ENCODE assay signal across 12 cellular contexts in the genomic region with DNA sequence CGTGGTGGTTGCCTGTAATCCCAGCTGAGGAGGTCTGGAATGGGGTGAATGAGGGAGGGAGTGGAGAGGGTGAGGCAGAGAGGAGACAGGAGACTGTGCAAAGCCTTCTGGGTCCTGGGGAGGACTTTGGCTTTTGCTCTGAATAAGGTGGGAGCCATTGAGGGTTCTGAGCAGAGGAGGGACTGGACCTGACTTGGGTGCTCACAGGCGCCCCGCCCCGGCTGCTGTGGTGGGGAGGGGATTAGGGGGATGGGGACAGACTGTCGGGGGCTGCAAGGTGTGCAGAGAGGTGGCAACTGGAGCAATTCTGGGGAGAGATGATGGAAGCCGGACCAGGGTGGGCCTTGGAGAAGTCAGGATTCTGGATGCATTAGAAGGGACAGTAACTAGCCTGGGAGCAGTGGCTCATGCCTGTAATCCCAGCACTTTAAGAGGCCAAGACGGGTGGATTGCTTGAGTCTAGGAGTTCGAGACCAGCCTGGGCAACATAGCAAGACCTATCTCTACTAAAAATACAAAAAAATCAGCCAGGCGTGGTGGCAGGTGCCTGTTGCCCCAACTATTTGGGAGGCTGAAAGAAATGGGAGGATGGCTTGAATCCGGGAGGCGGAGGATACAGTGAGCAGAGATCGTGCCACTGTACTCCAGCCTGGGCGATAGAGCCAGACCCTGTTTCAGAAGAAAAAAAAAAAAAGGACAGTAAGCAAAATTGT. TPM values are rescaled to one million over a fixed set of nuclear protein-coding genes. Genes with fewer than 3 reads are reported as not detected.
DNase-seq lines count a peak whose midpoint lies in the region; ATAC-seq and TF ChIP-seq lines count a peak whose summit lies in the region.
"Had no signal": no experiment of that assay in that cellular context is flagged by ENCODE, and none has a peak within 500 bp of the region (broad histone marks: within the 10 kb centered on the region; RNA-seq: fewer than 3 reads in every experiment).

No MANE protein-coding gene starts in this region.

- intact Hi-C loops in Right ventricle myocardium inferior (cut with DNase I) (loop anchor here (5.0 to 10.0 kb wide), 2 partner anchors 39 to 586 kb away; no protein-coding TSS in a partner anchor), vagina (cut with DNase I) (loop anchor here (5.0 kb wide), 1 partner anchor 74 kb away; no protein-coding TSS in a partner anchor)
- intact Hi-C loops in naive thymus-derived CD4-positive, alpha-beta T cell (cut with micrococcal nuclease): loop anchor here (1.0 to 5.0 kb wide), 6 partner anchors 10 to 584 kb away; no protein-coding TSS in a partner anchor

- H3K27me3 ChIP-seq in right atrium auricular region (no peaks in the 10 kb centered on the region), vagina (no peaks in the 10 kb centered on the region)
- peaks cover 0 to 2% of the 10 kb centered on the region in 2 donors for H3K27me3 ChIP-seq in naive thymus-derived CD4-positive, alpha-beta T cell (ENCODE audit: control insufficient read depth in 2 of 2, insufficient read depth in 2 of 2, low read length in 2 of 2)
- H3K27me3 ChIP-seq: MG63 had no signal

- H3K4me3 ChIP-seq in right atrium auricular region (peak overlapping the region in 1 of 2 donors; percentile 40), vagina (peak overlapping the region in 1 of 2 donors; percentile 46)
- no peak overlapping the region for H3K4me3 ChIP-seq in naive thymus-derived CD4-positive, alpha-beta T cell (ENCODE audit: low read length)

- no peak for TF ChIP-seq POLR2A in vagina (IDR thresholded peaks at IDR 0.05)

- CTCF ChIA-PET in naive thymus-derived CD4-positive, alpha-beta T cell (lab: Charles Lee): interaction anchor here (0.6 to 10.4 kb wide), 14 partner anchors 8 to 583 kb away, joined by 3 to 227 read pairs (median 5); a partner anchor contains a TSS

- H3K36me3 ChIP-seq in right atrium auricular region: no peaks in the 10 kb centered on the region
- H3K36me3 ChIP-seq in naive thymus-derived CD4-positive, alpha-beta T cell (ENCODE audit: control insufficient read depth in 2 of 3, insufficient read depth in 3 of 3, low read length in 3 of 3): no peaks in the 10 kb centered on the region
- H3K36me3 ChIP-seq in vagina: no peaks in the 10 kb centered on the region
- H3K36me3 ChIP-seq: MG63 had no signal

- no peaks in the 10 kb centered on the region for H3K36me3 Mint-ChIP-seq in brain
- H3K36me3 Mint-ChIP-seq in naive thymus-derived CD4-positive, alpha-beta T cell: peaks cover 0 to 2% (median 0%) of the 10 kb centered on the region in 5 donors

- no peak for ATAC-seq in Right ventricle myocardium inferior
- ATAC-seq in naive thymus-derived CD4-positive, alpha-beta T cell: no peak

- peaks cover 0 to 19% of the 10 kb centered on the region in 2 donors for H3K4me1 ChIP-seq in right atrium auricular region
- peaks cover 13 to 16% of the 10 kb centered on the region in 2 donors for H3K4me1 ChIP-seq in naive thymus-derived CD4-positive, alpha-beta T cell (ENCODE audit: control insufficient read depth in 2 of 2, insufficient read depth in 2 of 2, low read length in 2 of 2)
- peaks cover 23% of the 10 kb centered on the region for H3K4me1 ChIP-seq in vagina

- H3K27me3 Mint-ChIP-seq in brain: no peaks in the 10 kb centered on the region
- H3K27me3 Mint-ChIP-seq in naive thymus-derived CD4-positive, alpha-beta T cell: peaks cover 11 to 23% (median 13%) of the 10 kb centered on the region in 5 donors

- H3K9me3 ChIP-seq in right atrium auricular region: no peaks in the 10 kb centered on the region
- no peaks in the 10 kb centered on the region for H3K9me3 ChIP-seq in naive thymus-derived CD4-positive, alpha-beta T cell (ENCODE audit: control insufficient read depth in 2 of 3, low read length in 3 of 3)
- H3K9me3 ChIP-seq in vagina: no peaks in the 10 kb centered on the region
- H3K9me3 ChIP-seq: MG63 had no signal

- peak overlapping the region in 3 of 5 experiments; percentile 24 to 94 (median 66) for H3K27ac Mint-ChIP-seq in brain
- peak overlapping the region in 5 of 9 donors; percentile 25 to 98 (median 79) for H3K27ac Mint-ChIP-seq in naive thymus-derived CD4-positive, alpha-beta T cell

- peaks cover 0 to 4% (median 0%) of the 10 kb centered on the region in 5 experiments for H3K9me3 Mint-ChIP-seq in brain
- H3K9me3 Mint-ChIP-seq in naive thymus-derived CD4-positive, alpha-beta T cell: peaks cover 0 to 4% (median 0%) of the 10 kb centered on the region in 11 donors

- H3K27ac ChIP-seq in right atrium auricular region (peak overlapping the region; percentile 89), vagina (peak overlapping the region; percentile 97)
- no peak overlapping the region for H3K27ac ChIP-seq in naive thymus-derived CD4-positive, alpha-beta T cell (ENCODE audit: low read depth, low read length)

- peak overlapping the region in 3 of 5 experiments; percentile 42 to 77 (median 46) for H3K4me3 Mint-ChIP-seq in brain
- peak overlapping the region in 8 of 10 donors; percentile 83 to 98 (median 94) for H3K4me3 Mint-ChIP-seq in naive thymus-derived CD4-positive, alpha-beta T cell

- TF ChIP-seq CTCF in right atrium auricular region (IDR thresholded peaks at IDR 0.05) (no peak), brain (conservative IDR thresholded peaks at IDR 0.05) (no peak), vagina (IDR thresholded peaks at IDR 0.05) (no peak)

- peaks cover 42% of the 10 kb centered on the region for H3K4me1 Mint-ChIP-seq in brain
- H3K4me1 Mint-ChIP-seq in naive thymus-derived CD4-positive, alpha-beta T cell: peaks cover 15 to 37% (median 22%) of the 10 kb centered on the region in 7 donors

- POLR2A ChIA-PET in naive thymus-derived CD4-positive, alpha-beta T cell (lab: Charles Lee): interaction anchor here (0.6 to 5.0 kb wide), 9 partner anchors 9 to 86 kb away, joined by 3 to 86 read pairs (median 4); a partner anchor contains a TSS

- DNase-seq in right atrium auricular region (ENCODE audit: low spot score): no peak
- DNase-seq in Right ventricle myocardium inferior (ENCODE audit: missing footprints): no peak
- DNase-seq in naive thymus-derived CD4-positive, alpha-beta T cell: no peak
- DNase-seq in vagina (ENCODE audit: extremely low spot score in 2 of 2): no peak
- DNase-seq in NCI-H446 treated with DMSO at 0.1 percent for 48 hours (lab: John Stamatoyannopoulos, UW): no peak
- DNase-seq in activated CD8-positive, alpha-beta memory T cell treated with anti-CD3 and anti-CD28 coated beads for 24 hours: no peak
- DNase-seq in cerebellum (ENCODE audit: low spot score): no peak
- DNase-seq: MG63 had no signal

RNA-seq across cellular contexts. Expression of a gene that starts 16.1 kb away (rescaled TPM):
- total RNA-seq in right atrium auricular region: not detected
- total RNA-seq in Right ventricle myocardium inferior: 0.68 TPM
- 14.6 TPM for polyA plus RNA-seq in brain (ENCODE audit: insufficient read depth, low read depth, low replicate concordance)
- 1 to 10 TPM in 2 of 5 experiments, not detected in 3; 1.3 to 3.4 TPM for total RNA-seq in naive thymus-derived CD4-positive, alpha-beta T cell
- not detected for polyA plus RNA-seq in naive thymus-derived CD4-positive, alpha-beta T cell
- total RNA-seq in vagina: not detected
- 2.9 TPM for total RNA-seq in cerebellum
- total RNA-seq: fibroblast of villous mesenchyme, omental fat pad, subcutaneous adipose tissue had no signal

RNA-seq across cellular contexts. Expression of a gene that starts 45.1 kb away (rescaled TPM):
- total RNA-seq in right atrium auricular region (under 1 TPM; 0.28 to 0.70 TPM), Right ventricle myocardium inferior (0.76 TPM), vagina (12.0 TPM), cerebellum (8.6 TPM)
- polyA plus RNA-seq in brain (ENCODE audit: insufficient read depth, low read depth, low replicate concordance): 19.0 TPM
- total RNA-seq in naive thymus-derived CD4-positive, alpha-beta T cell: 10 to 100 TPM in 1 of 5 experiments, 1 to 10 TPM in 4; 1.8 to 13.7 (median 2.9) TPM
- 1 to 10 TPM in 1 of 2 donors, under 1 TPM in 1; 0.56 to 1.6 TPM for polyA plus RNA-seq in naive thymus-derived CD4-positive, alpha-beta T cell

RNA-seq across cellular contexts. Expression of a gene that starts 45.2 kb away (rescaled TPM):
- 10 to 100 TPM; 16.1 to 22.6 TPM for total RNA-seq in right atrium auricular region
- total RNA-seq in Right ventricle myocardium inferior: 18.7 TPM
- 75.2 TPM for polyA plus RNA-seq in brain (ENCODE audit: insufficient read depth, low read depth, low replicate concordance)
- 10 to 100 TPM; 21.0 to 33.1 (median 29.8) TPM for total RNA-seq in naive thymus-derived CD4-positive, alpha-beta T cell
- 10 to 100 TPM in 1 of 2 donors, 1 to 10 TPM in 1; 4.1 to 13.3 TPM for polyA plus RNA-seq in naive thymus-derived CD4-positive, alpha-beta T cell
- total RNA-seq in vagina: 44.4 TPM
- 10.1 TPM for total RNA-seq in cerebellum
